In the genomic region with DNA sequence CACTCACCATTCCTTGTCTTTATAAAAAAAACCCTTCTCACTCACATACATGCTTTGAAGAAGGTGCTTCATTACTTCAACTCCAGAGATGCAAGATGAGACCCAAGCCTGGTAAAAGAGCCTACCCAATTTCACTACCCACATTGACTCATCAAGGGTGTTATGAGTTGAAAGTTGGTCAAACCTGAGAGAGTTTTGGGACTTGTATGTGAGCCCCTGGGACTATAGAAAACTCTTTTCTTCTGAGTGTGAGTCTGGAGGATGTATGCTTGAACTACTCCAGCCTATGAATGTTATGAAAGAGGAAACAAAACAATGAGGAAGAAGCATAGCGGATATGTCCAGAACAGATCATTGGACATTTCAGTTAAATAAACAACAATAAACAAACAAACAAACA, we compare ENCODE assay signal across 14 cellular contexts.
DNase-seq lines count a peak whose midpoint lies in the region; ATAC-seq and TF ChIP-seq lines count a peak whose summit lies in the region.
"Had no signal": no experiment of that assay in that cellular context is flagged by ENCODE, and none has a peak within 500 bp of the region (broad histone marks: within the 10 kb centered on the region; RNA-seq: fewer than 3 reads in every experiment).

No MANE protein-coding gene starts in this region.

- H3K27me3 ChIP-seq in A673 (replicated peaks; ENCODE audit: insufficient read depth, low read depth, low read length, poor library complexity) (no peaks in the 10 kb centered on the region), vagina (no peaks in the 10 kb centered on the region), hepatocyte (no peaks in the 10 kb centered on the region)
- H3K27me3 ChIP-seq: heart right ventricle had no signal

- intact Hi-C loops in activated T-helper 1 cell treated with anti-CD3 and anti-CD28 coated beads, Interleukin-12 subunit alpha, Interleukin-12 subunit beta, Interleukin-2, Interleukin-4 antibody, amounts not matched to agents 30 ng/mL and 10 ng/mL and 1 ng/mL, durations not matched to agents 14 hours and 24 hours and 36 hours (cut with micrococcal nuclease) = loop anchor here (2.0 to 5.0 kb wide), 2 partner anchors 15 to 44 kb away; no protein-coding TSS in a partner anchor
- intact Hi-C loops in A673 (cut with micrococcal nuclease; ENCODE audit: unreplicated experiment) = no loop called here
- intact Hi-C loops in vagina (cut with DNase I) = no loop called here

- H3K4me1 ChIP-seq in A673 (ENCODE audit: insufficient read depth, low read length, poor library complexity, severe bottlenecking) (no peaks in the 10 kb centered on the region), vagina (no peaks in the 10 kb centered on the region), hepatocyte (ENCODE audit: insufficient read depth) (no peaks in the 10 kb centered on the region)
- H3K4me1 ChIP-seq: heart right ventricle, lower lobe of right lung had no signal

- CTCF ChIA-PET in A673 (lab: Charles Lee) = no interaction called here

- POLR2A ChIA-PET in A673 (lab: Charles Lee; ENCODE audit: low non-redundant PET) = no interaction called here

- no peak overlapping the region for H3K4me2 ChIP-seq in hepatocyte
- H3K4me2 ChIP-seq: PC-9 had no signal

- H3K27ac ChIP-seq in A673 (ENCODE audit: low read depth, low read length, poor library complexity, severe bottlenecking) (no peak overlapping the region), vagina (no peak overlapping the region), hepatocyte (no peak overlapping the region)
- H3K27ac ChIP-seq: heart right ventricle, lower lobe of right lung, PC-9 had no signal

- TF ChIP-seq CTCF in A673 (conservative IDR thresholded peaks at IDR 0.05; ENCODE audit: low read depth, low read length) (no peak), vagina (IDR thresholded peaks at IDR 0.05) (no peak), hepatocyte (IDR thresholded peaks at IDR 0.05; ENCODE audit: poor library complexity) (no peak)

- H3K4me3 ChIP-seq in A673 (ENCODE audit: low read depth, low read length, poor library complexity, severe bottlenecking) = no peak overlapping the region
- H3K4me3 ChIP-seq in vagina = no peak overlapping the region
- no peak overlapping the region for H3K4me3 ChIP-seq in hepatocyte
- H3K4me3 ChIP-seq: heart right ventricle, lower lobe of right lung, PC-9 had no signal

- H2AFZ ChIP-seq in hepatocyte = no peak overlapping the region
- H2AFZ ChIP-seq: PC-9 had no signal

- no TSS peak for BruUV-seq in A673 (replicated peaks; lab: Mats Ljungman, UMichigan)

- WGBS in hepatocyte (ENCODE audit: low lambda C conversion rate, missing lambda C conversion rate) = 100% methylated on average over 1 of the region's 1 CpG

- peak; percentile 97 for ATAC-seq in GM18861 (IDR thresholded peaks at IDR 0.05; ENCODE audit: unreplicated experiment)
- peak; percentile 80 for ATAC-seq in GM21381 (IDR thresholded peaks at IDR 0.05; ENCODE audit: unreplicated experiment)
- ATAC-seq in HG03025 (IDR thresholded peaks at IDR 0.05; ENCODE audit: low FRiP score, unreplicated experiment) = peak; percentile 53
- ATAC-seq: heart right ventricle, lower lobe of right lung had no signal

- no peaks in the 10 kb centered on the region for H4K20me1 ChIP-seq in hepatocyte (ENCODE audit: insufficient read depth, poor library complexity, severe bottlenecking)

- H3K9me3 ChIP-seq in A673 (ENCODE audit: low read depth, low read length, poor library complexity, severe bottlenecking) (no peaks in the 10 kb centered on the region), vagina (no peaks in the 10 kb centered on the region), hepatocyte (ENCODE audit: low read depth) (no peaks in the 10 kb centered on the region)
- H3K9me3 ChIP-seq: heart right ventricle, lower lobe of right lung had no signal

- peak overlapping the region; percentile 10 for H3K27ac Mint-ChIP-seq in activated T-helper 1 cell treated with anti-CD3 and anti-CD28 coated beads, Interleukin-12 subunit alpha, Interleukin-12 subunit beta, Interleukin-2, Interleukin-4 antibody, amounts not matched to agents 30 ng/mL and 10 ng/mL and 1 ng/mL, durations not matched to agents 14 hours and 24 hours and 36 hours
- H3K27ac Mint-ChIP-seq: brain had no signal

- peaks cover 21% of the 10 kb centered on the region for H3K4me1 Mint-ChIP-seq in activated T-helper 1 cell treated with anti-CD3 and anti-CD28 coated beads, Interleukin-12 subunit alpha, Interleukin-12 subunit beta, Interleukin-2, Interleukin-4 antibody, amounts not matched to agents 30 ng/mL and 10 ng/mL and 1 ng/mL, durations not matched to agents 14 hours and 24 hours and 36 hours (ENCODE audit: low read depth)
- H3K4me1 Mint-ChIP-seq: brain had no signal

- no peaks in the 10 kb centered on the region for H3K27me3 Mint-ChIP-seq in activated T-helper 1 cell treated with anti-CD3 and anti-CD28 coated beads, Interleukin-12 subunit alpha, Interleukin-12 subunit beta, Interleukin-2, Interleukin-4 antibody, amounts not matched to agents 30 ng/mL and 10 ng/mL and 1 ng/mL, durations not matched to agents 14 hours and 24 hours and 36 hours (ENCODE audit: insufficient read depth)

- no peak overlapping the region for H3K4me3 Mint-ChIP-seq in activated T-helper 1 cell treated with anti-CD3 and anti-CD28 coated beads, Interleukin-12 subunit alpha, Interleukin-12 subunit beta, Interleukin-2, Interleukin-4 antibody, amounts not matched to agents 30 ng/mL and 10 ng/mL and 1 ng/mL, durations not matched to agents 14 hours and 24 hours and 36 hours
- H3K4me3 Mint-ChIP-seq: brain had no signal

- H3K9me3 Mint-ChIP-seq in activated T-helper 1 cell treated with anti-CD3 and anti-CD28 coated beads, Interleukin-12 subunit alpha, Interleukin-12 subunit beta, Interleukin-2, Interleukin-4 antibody, amounts not matched to agents 30 ng/mL and 10 ng/mL and 1 ng/mL, durations not matched to agents 14 hours and 24 hours and 36 hours = peaks cover 11% of the 10 kb centered on the region
- H3K9me3 Mint-ChIP-seq: brain had no signal

- DNase-seq in activated T-helper 1 cell treated with anti-CD3 and anti-CD28 coated beads, Interleukin-12 subunit alpha, Interleukin-12 subunit beta, Interleukin-2, Interleukin-4 antibody, amounts not matched to agents 30 ng/mL and 10 ng/mL and 1 ng/mL, durations not matched to agents 14 hours and 24 hours and 36 hours (ENCODE audit: low spot score) = no peak
- no peak for DNase-seq in A673 (ENCODE audit: low spot score)
- no peak for DNase-seq in medulla oblongata (ENCODE audit: extremely low spot score)
- no peak for DNase-seq in vagina (ENCODE audit: extremely low spot score in 2 of 2)
- DNase-seq in hepatocyte (ENCODE audit: low spot score) = no peak
- DNase-seq: activated T-cell treated with anti-CD3 and anti-CD28 coated beads, Interleukin-2, amount 50 U/mL, for 48 hours; heart right ventricle; lower lobe of right lung; NCI-H226; PC-9 had no signal

- no peak for TF ChIP-seq POLR2A in vagina (IDR thresholded peaks at IDR 0.05)

- no peaks in the 10 kb centered on the region for H3K79me2 ChIP-seq in hepatocyte

- H3K9me2 ChIP-seq in hepatocyte (replicated peaks; ENCODE audit: insufficient read depth) = no peaks in the 10 kb centered on the region

- peaks cover 35% of the 10 kb centered on the region for H3K36me3 Mint-ChIP-seq in activated T-helper 1 cell treated with anti-CD3 and anti-CD28 coated beads, Interleukin-12 subunit alpha, Interleukin-12 subunit beta, Interleukin-2, Interleukin-4 antibody, amounts not matched to agents 30 ng/mL and 10 ng/mL and 1 ng/mL, durations not matched to agents 14 hours and 24 hours and 36 hours (ENCODE audit: low read depth)
- H3K36me3 Mint-ChIP-seq: brain had no signal

- H3K36me3 ChIP-seq in A673 (ENCODE audit: insufficient read depth, low read length, poor library complexity, severe bottlenecking) = no peaks in the 10 kb centered on the region
- no peaks in the 10 kb centered on the region for H3K36me3 ChIP-seq in vagina
- H3K36me3 ChIP-seq in hepatocyte (replicated peaks; ENCODE audit: insufficient read depth, low read depth) = no peaks in the 10 kb centered on the region
- H3K36me3 ChIP-seq: heart right ventricle, lower lobe of right lung had no signal
